19 cellular contexts compared by ENCODE assay signal in the genomic region with DNA sequence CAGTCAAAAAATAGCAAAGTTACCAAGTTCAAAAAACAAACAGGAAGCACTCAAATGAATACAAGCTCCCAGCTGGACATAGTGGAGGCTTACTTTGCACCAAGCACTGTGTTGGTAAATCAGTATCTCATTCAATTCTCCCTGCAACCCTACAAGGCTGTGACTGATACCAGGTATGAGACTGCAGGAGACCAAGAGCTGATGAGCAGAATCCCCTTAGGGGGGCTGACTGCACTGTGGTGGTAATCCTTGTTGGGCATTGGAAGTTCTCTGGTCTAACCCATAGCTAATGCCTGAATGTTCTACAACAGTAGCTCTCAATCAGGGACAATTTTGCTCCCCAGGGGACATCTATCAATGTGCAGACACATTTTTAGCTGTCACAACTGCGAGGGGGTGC. TPM values are rescaled to one million over a fixed set of nuclear protein-coding genes. Genes with fewer than 3 reads are reported as not detected.
"Had no signal": no experiment of that assay in that cellular context is flagged by ENCODE, and none has a peak within 500 bp of the region (broad histone marks: within the 10 kb centered on the region; RNA-seq: fewer than 3 reads in every experiment).

No MANE protein-coding gene starts in this region.

- DNase-seq: effector memory CD4-positive, alpha-beta T cell; heart left ventricle; left lung; mesenchymal stem cell; naive thymus-derived CD4-positive, alpha-beta T cell; nephron progenitor cell; psoas muscle; retina; sigmoid colon; stimulated activated CD4-positive, alpha-beta T cell treated with anti-CD3 and anti-CD28 coated beads, Interleukin-12 subunit alpha, Interleukin-12 subunit beta, amount 100 ng/mL, for 4 hours; stimulated activated naive CD4-positive, alpha-beta T cell; stomach; substantia nigra; trophoblast cell had no signal

- H3K4me3 ChIP-seq: coronary artery, heart left ventricle, left lung, lung, psoas muscle, sigmoid colon, skin epidermis, stomach had no signal

- H3K9me3 ChIP-seq: heart left ventricle, left lung, psoas muscle, sigmoid colon, stomach had no signal

- H3K27me3 ChIP-seq: heart left ventricle, left lung, sigmoid colon, stomach had no signal

- H3K27ac ChIP-seq: coronary artery, left lung, psoas muscle, sigmoid colon, skin epidermis, stomach had no signal

- H3K36me3 ChIP-seq: left lung, sigmoid colon, stomach had no signal

- H3K4me1 ChIP-seq: left lung, psoas muscle had no signal

- ATAC-seq: esophagus mucosa; left lung; naive thymus-derived CD4-positive, alpha-beta T cell; psoas muscle had no signal

RNA-seq across cellular contexts. Expression of a gene that starts 26.0 kb away (rescaled TPM):
- total RNA-seq: esophagus mucosa, mononuclear cell had no signal
